8 cellular contexts compared by ENCODE assay signal in genomic region chrX:47482065-47482511, GRCh38. TPM values are rescaled to one million over a fixed set of nuclear protein-coding genes. Genes with fewer than 3 reads are reported as not detected.
DNase-seq lines count a peak whose midpoint lies in the region; ATAC-seq and TF ChIP-seq lines count a peak whose summit lies in the region.

No MANE protein-coding gene starts in this region.

- H3K4me3 Mint-ChIP-seq in IgD-negative memory B cell (peak overlapping the region; percentile 85 to 97 (median 92)), osteocyte (ENCODE audit: unreplicated experiment) (peak overlapping the region; percentile 92)
- peak overlapping the region; percentile 81 for H3K4me3 Mint-ChIP-seq in dendritic cell treated with granulocyte-macrophage colony-stimulating factor and Interleukin-4, amounts not matched to agents 40 ng/mL and 50 ng/mL, for 4 days

- H3K36me3 Mint-ChIP-seq in IgD-negative memory B cell (peaks cover 4% of the 10 kb centered on the region), osteocyte (ENCODE audit: unreplicated experiment) (no peaks in the 10 kb centered on the region)
- peaks cover 7% of the 10 kb centered on the region for H3K36me3 Mint-ChIP-seq in dendritic cell treated with granulocyte-macrophage colony-stimulating factor and Interleukin-4, amounts not matched to agents 40 ng/mL and 50 ng/mL, for 4 days (ENCODE audit: low read depth)

- no peak for TF ChIP-seq CTCF in osteocyte (IDR thresholded peaks at IDR 0.05)

- H3K27me3 Mint-ChIP-seq in IgD-negative memory B cell (no peaks in the 10 kb centered on the region), osteocyte (ENCODE audit: unreplicated experiment) (no peaks in the 10 kb centered on the region)
- H3K27me3 Mint-ChIP-seq in dendritic cell treated with granulocyte-macrophage colony-stimulating factor and Interleukin-4, amounts not matched to agents 40 ng/mL and 50 ng/mL, for 4 days: no peaks in the 10 kb centered on the region

- ATAC-seq in activated CD4-positive, CD25-positive, alpha-beta regulatory T cell treated with anti-CD3 and anti-CD28 coated beads, Interleukin-2, amount 50 U/mL, for 24 hours: peak; percentile 6 to 21
- no peak for ATAC-seq in HG03280 (IDR thresholded peaks at IDR 0.05; ENCODE audit: unreplicated experiment)

- intact Hi-C loops in dendritic cell treated with granulocyte-macrophage colony-stimulating factor and Interleukin-4, amounts not matched to agents 40 ng/mL and 50 ng/mL, for 4 days (cut with micrococcal nuclease): no loop called here

- H3K4me1 Mint-ChIP-seq in IgD-negative memory B cell (peaks cover 25 to 36% (median 29%) of the 10 kb centered on the region in 3 donors), osteocyte (ENCODE audit: unreplicated experiment) (peaks cover 29% of the 10 kb centered on the region)
- H3K4me1 Mint-ChIP-seq in dendritic cell treated with granulocyte-macrophage colony-stimulating factor and Interleukin-4, amounts not matched to agents 40 ng/mL and 50 ng/mL, for 4 days (ENCODE audit: low read depth): peaks cover 23% of the 10 kb centered on the region

- H3K9me3 Mint-ChIP-seq in IgD-negative memory B cell (no peaks in the 10 kb centered on the region), osteocyte (ENCODE audit: unreplicated experiment) (peaks cover 6% of the 10 kb centered on the region)
- H3K9me3 Mint-ChIP-seq in dendritic cell treated with granulocyte-macrophage colony-stimulating factor and Interleukin-4, amounts not matched to agents 40 ng/mL and 50 ng/mL, for 4 days: no peaks in the 10 kb centered on the region

- peak overlapping the region; percentile 94 to 95 (median 95) for H3K27ac Mint-ChIP-seq in IgD-negative memory B cell
- H3K27ac Mint-ChIP-seq in dendritic cell treated with granulocyte-macrophage colony-stimulating factor and Interleukin-4, amounts not matched to agents 40 ng/mL and 50 ng/mL, for 4 days: peak overlapping the region; percentile 93
- peak overlapping the region; percentile 86 for H3K27ac Mint-ChIP-seq in osteocyte (ENCODE audit: unreplicated experiment)

- no peak for DNase-seq in activated CD4-positive, CD25-positive, alpha-beta regulatory T cell treated with anti-CD3 and anti-CD28 coated beads, Interleukin-2, amount 50 U/mL, for 72 hours
- DNase-seq in osteocyte (ENCODE audit: extremely low spot score, unreplicated experiment) (peak; percentile 25), NCI-H1436 treated with DMSO at 0.1 percent for 48 hours (lab: John Stamatoyannopoulos, UW) (no peak), cortex of kidney (lab: John Stamatoyannopoulos, UW) (no peak)

RNA-seq across cellular contexts. Expression of gene ZNF41, which starts 0.9 kb away (rescaled TPM):
- 8.6 TPM for polyA plus RNA-seq in IgD-negative memory B cell
- total RNA-seq in osteocyte: 6.3 and 8.8 TPM in 2 replicates
